ENCODE assay signal across 17 cellular contexts in genomic region chr6:10369896-10370295, GRCh38. TPM values are rescaled to one million over a fixed set of nuclear protein-coding genes. Genes with fewer than 3 reads are reported as not detected.
DNase-seq lines count a peak whose midpoint lies in the region; ATAC-seq, FAIRE-seq and TF ChIP-seq lines count a peak whose summit lies in the region.
"Had no signal": no experiment of that assay in that cellular context is flagged by ENCODE, and none has a peak within 500 bp of the region (broad histone marks: within the 10 kb centered on the region; RNA-seq: fewer than 3 reads in every experiment).

No MANE protein-coding gene starts in this region.

- no peak overlapping the region for H2AFZ ChIP-seq in mesenchymal stem cell (ENCODE audit: low read depth, low read length)
- H2AFZ ChIP-seq: hepatocyte had no signal

- H3K4me1 ChIP-seq in mesenchymal stem cell (ENCODE audit: control insufficient read depth, insufficient read depth, low read depth, low read length), result no peaks in the 10 kb centered on the region
- H3K4me1 ChIP-seq: adrenal gland, BE2C had no signal

- 65% methylated on average over 3 of the region's 5 CpGs for WGBS in mesenchymal stem cell

- H4K8ac ChIP-seq in mesenchymal stem cell (ENCODE audit: low read length), result no peak overlapping the region

- H3K14ac ChIP-seq in mesenchymal stem cell (ENCODE audit: low read length in 2 of 2), result no peak overlapping the region

- no peak for FAIRE-seq in GM12892 (lab: Jason Lieb, UNC)
- FAIRE-seq: endothelial cell of umbilical vein had no signal

- no peaks in the 10 kb centered on the region for H3K36me3 ChIP-seq in mesenchymal stem cell (ENCODE audit: control insufficient read depth in 1 of 2, insufficient read depth in 2 of 2, low read depth in 1 of 2, low read length in 2 of 2)
- H3K36me3 ChIP-seq: adrenal gland, BE2C had no signal

- no peak overlapping the region for H3K18ac ChIP-seq in mesenchymal stem cell (ENCODE audit: low read depth in 1 of 2, low read length in 2 of 2)

- H2BK120ac ChIP-seq in mesenchymal stem cell (ENCODE audit: low read depth, low read length), result no peak overlapping the region

- TF ChIP-seq POLR2A in GM12892 (IDR thresholded peaks at IDR 0.05; ENCODE audit: low read depth, low read length), result no peak

- ATAC-seq in GM18520 (IDR thresholded peaks at IDR 0.05; ENCODE audit: unreplicated experiment) (peak; percentile 55), GM18867 (IDR thresholded peaks at IDR 0.05; ENCODE audit: unreplicated experiment) (no peak), HG02884 (IDR thresholded peaks at IDR 0.05; ENCODE audit: unreplicated experiment) (no peak)
- ATAC-seq: left cardiac atrium had no signal

- H3K23ac ChIP-seq in mesenchymal stem cell (ENCODE audit: low read length in 2 of 2), result no peak overlapping the region

- H3K27me3 ChIP-seq in mesenchymal stem cell (ENCODE audit: control insufficient read depth in 1 of 2, insufficient read depth in 1 of 2, low read length in 2 of 2), result no peaks in the 10 kb centered on the region
- H3K27me3 ChIP-seq: adrenal gland, BE2C, hepatocyte had no signal

- H3K27ac ChIP-seq in mesenchymal stem cell (ENCODE audit: low read length, poor library complexity, severe bottlenecking), result no peak overlapping the region
- H3K27ac ChIP-seq: adrenal gland, hepatocyte had no signal

- H2BK12ac ChIP-seq in mesenchymal stem cell (ENCODE audit: low read length in 2 of 2), result no peak overlapping the region

- peaks cover 11% of the 10 kb centered on the region for H3K9me3 ChIP-seq in mesenchymal stem cell (ENCODE audit: control insufficient read depth, low read length)
- H3K9me3 ChIP-seq: adrenal gland, BE2C had no signal

- DNase-seq in HPDE6-E6E7 (ENCODE audit: extremely low spot score) (peak; percentile 58), amniotic epithelial cell (ENCODE audit: low read depth) (peak; percentile 7), mesenchymal stem cell (peak; percentile 70), GM12892 (ENCODE audit: insufficient read length) (no peak)
- DNase-seq: activated CD4-positive, alpha-beta T cell treated with anti-CD3 and anti-CD28 coated beads, Interleukin-2, amount 50 U/mL, for 48 hours; adrenal gland; BE2C; DMS79 treated with DMSO at 0.1 percent for 48 hours; left cardiac atrium; NK-92 treated with Interleukin-12 subunit alpha and Interleukin-12 subunit beta, amount 100 ng/mL, for 24 hours; SIG-M5; stimulated activated naive B cell treated with anti-CD40 and anti-IgM and Interleukin-4, amounts not matched to agents 10 μg/mL and 1 μg/mL and 100 μg/mL, for 72 hours had no signal

- no peak overlapping the region for H3K4ac ChIP-seq in mesenchymal stem cell (ENCODE audit: low read depth in 1 of 2, low read length in 2 of 2)

- H3K4me2 ChIP-seq in mesenchymal stem cell (ENCODE audit: low read length, poor library complexity, severe bottlenecking), result no peak overlapping the region
- H3K4me2 ChIP-seq: hepatocyte had no signal

- no peak overlapping the region for H2AK5ac ChIP-seq in mesenchymal stem cell (ENCODE audit: low read length, severe bottlenecking)

- no peaks in the 10 kb centered on the region for H3K79me1 ChIP-seq in mesenchymal stem cell (replicated peaks; ENCODE audit: low read length, poor library complexity, severe bottlenecking)

- H3K9ac ChIP-seq in mesenchymal stem cell (ENCODE audit: low read length), result no peak overlapping the region

- no peak overlapping the region for H4K91ac ChIP-seq in mesenchymal stem cell (ENCODE audit: low read length)

- H3K4me3 ChIP-seq in mesenchymal stem cell (ENCODE audit: insufficient read depth in 1 of 2, low read depth in 1 of 2, low read length in 2 of 2), result no peak overlapping the region
- H3K4me3 ChIP-seq: adrenal gland, hepatocyte had no signal

- no peak overlapping the region for H2BK5ac ChIP-seq in mesenchymal stem cell (ENCODE audit: low read depth, low read length, poor library complexity, severe bottlenecking)

- H2BK15ac ChIP-seq in mesenchymal stem cell (ENCODE audit: low read depth, poor library complexity, severe bottlenecking), result no peak overlapping the region

RNA-seq across cellular contexts. Expression of gene TFAP2A, which starts 45.0 kb away (rescaled TPM):
- polyA plus RNA-seq in mesenchymal stem cell (2013, experiment 1 of 2), result 0.17 TPM
- polyA plus RNA-seq in mesenchymal stem cell (2013, experiment 2 of 2), result 0.21 TPM
- 1.5 TPM for polyA plus RNA-seq in GM12892 (2012; ENCODE audit: missing spikeins)
